In the genomic region with DNA sequence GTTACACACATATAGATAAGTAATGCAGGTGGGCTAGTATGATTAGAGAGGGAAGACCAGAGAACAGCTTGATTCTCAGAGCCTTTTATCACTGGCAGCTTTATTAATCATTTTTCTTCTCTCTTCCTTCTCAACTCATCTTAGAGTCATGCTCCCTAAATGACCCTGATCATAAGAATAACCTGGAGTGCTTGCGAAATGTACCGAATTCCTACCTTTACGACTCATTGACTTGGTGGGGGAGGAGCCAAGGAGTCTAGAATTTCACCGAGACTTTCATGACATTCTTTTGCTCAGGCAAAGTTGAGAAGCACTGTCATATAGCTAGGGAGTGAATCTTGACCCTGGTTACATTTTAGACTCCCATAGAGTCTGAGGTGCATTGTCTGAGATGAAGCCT, we compare ENCODE assay signal across 15 cellular contexts.
"Had no signal": no experiment of that assay in that cellular context is flagged by ENCODE, and none has a peak within 500 bp of the region (broad histone marks: within the 10 kb centered on the region; RNA-seq: fewer than 3 reads in every experiment).

No MANE protein-coding gene starts in this region.

- H3K4me3 Mint-ChIP-seq: activated naive CD8-positive, alpha-beta T cell treated with anti-CD3 and anti-CD28 coated beads for 36 hours; activated T-cell treated with anti-CD3 and anti-CD28 coated beads, Interleukin-2, amount 50 U/mL, for 24 hours; endodermal cell; neural progenitor cell; stimulated activated memory B cell treated with anti-CD40 and anti-IgM and Interleukin-4, amounts not matched to agents 10 μg/mL and 1 μg/mL and 100 μg/mL, for 72 hours had no signal

- H3K4me2 ChIP-seq: neural progenitor cell had no signal

- H3K4me3 ChIP-seq: esophagus squamous epithelium, heart left ventricle, neural progenitor cell, right atrium auricular region, tibial nerve had no signal

- H3K9me3 Mint-ChIP-seq: activated naive CD8-positive, alpha-beta T cell treated with anti-CD3 and anti-CD28 coated beads for 36 hours; endodermal cell; neural progenitor cell; stimulated activated memory B cell treated with anti-CD40 and anti-IgM and Interleukin-4, amounts not matched to agents 10 μg/mL and 1 μg/mL and 100 μg/mL, for 72 hours had no signal

- H3K36me3 Mint-ChIP-seq: activated naive CD8-positive, alpha-beta T cell treated with anti-CD3 and anti-CD28 coated beads for 36 hours; neural progenitor cell; stimulated activated memory B cell treated with anti-CD40 and anti-IgM and Interleukin-4, amounts not matched to agents 10 μg/mL and 1 μg/mL and 100 μg/mL, for 72 hours had no signal

- H3K4me1 ChIP-seq: esophagus squamous epithelium, heart left ventricle, neural progenitor cell, parathyroid adenoma, right atrium auricular region, tibial nerve had no signal

- ATAC-seq: heart left ventricle; stimulated activated memory B cell treated with anti-CD40 and anti-IgM and Interleukin-4, amounts not matched to agents 10 μg/mL and 1 μg/mL and 100 μg/mL, for 72 hours had no signal

- H3K9me3 ChIP-seq: esophagus squamous epithelium, heart left ventricle, right atrium auricular region, tibial nerve had no signal

- H3K9ac ChIP-seq: neural progenitor cell, parathyroid adenoma had no signal

- H3K27me3 Mint-ChIP-seq: stimulated activated memory B cell treated with anti-CD40 and anti-IgM and Interleukin-4, amounts not matched to agents 10 μg/mL and 1 μg/mL and 100 μg/mL, for 72 hours had no signal

- H3K79me2 ChIP-seq: parathyroid adenoma had no signal

- H3K27ac ChIP-seq: esophagus squamous epithelium, heart left ventricle, neural progenitor cell, parathyroid adenoma, right atrium auricular region, tibial nerve had no signal

- H3K27me3 ChIP-seq: esophagus squamous epithelium, heart left ventricle, neural progenitor cell, right atrium auricular region, tibial nerve had no signal

- H3K27ac Mint-ChIP-seq: activated naive CD8-positive, alpha-beta T cell treated with anti-CD3 and anti-CD28 coated beads for 36 hours; activated T-cell treated with anti-CD3 and anti-CD28 coated beads, Interleukin-2, amount 50 U/mL, for 24 hours; endodermal cell; neural progenitor cell; stimulated activated memory B cell treated with anti-CD40 and anti-IgM and Interleukin-4, amounts not matched to agents 10 μg/mL and 1 μg/mL and 100 μg/mL, for 72 hours had no signal

- H3K4me1 Mint-ChIP-seq: endodermal cell; neural progenitor cell; stimulated activated memory B cell treated with anti-CD40 and anti-IgM and Interleukin-4, amounts not matched to agents 10 μg/mL and 1 μg/mL and 100 μg/mL, for 72 hours had no signal

- DNase-seq: activated CD4-positive, alpha-beta T cell treated with anti-CD3 and anti-CD28 coated beads, Interleukin-2, amount 50 U/mL, for 1 hour; activated CD4-positive, CD25-positive, alpha-beta regulatory T cell; activated effector memory CD4-positive, alpha-beta T cell treated with Interleukin-2 at 50 U/mL for 16 hours; activated naive CD8-positive, alpha-beta T cell treated with anti-CD3 and anti-CD28 coated beads for 36 hours; activated T-cell treated with anti-CD3 and anti-CD28 coated beads, Interleukin-2, amount 50 U/mL, for 24 hours; anterior cingulate cortex; endodermal cell; esophagus squamous epithelium; heart left ventricle; small intestine had no signal

- H3K36me3 ChIP-seq: esophagus squamous epithelium, heart left ventricle, neural progenitor cell, right atrium auricular region, tibial nerve had no signal

- H2AFZ ChIP-seq: neural progenitor cell, parathyroid adenoma had no signal
